In genomic region chr11:25737071-25737675, GRCh38 we compare ENCODE assay signal across 7 cellular contexts.
"Had no signal": no experiment of that assay in that cellular context is flagged by ENCODE, and none has a peak within 500 bp of the region (broad histone marks: within the 10 kb centered on the region; RNA-seq: fewer than 3 reads in every experiment).

No MANE protein-coding gene starts in this region.

- H3K9ac ChIP-seq: GM23248 had no signal

- H2AFZ ChIP-seq: GM23248 had no signal

- DNase-seq: GM23248, GOT3, H9, HCEC 1CT, KBM-7 had no signal

- H3K27ac ChIP-seq: GM23248 had no signal

- H3K4me3 ChIP-seq: GM23248 had no signal

- FAIRE-seq: H54, HTR-8/SVneo had no signal
